Comparison of ENCODE assay signal across 5 cellular contexts in genomic region chr16:5110933-5111332, GRCh38. TPM values are rescaled to one million over a fixed set of nuclear protein-coding genes. Genes with fewer than 3 reads are reported as not detected.
"Had no signal": no experiment of that assay in that cellular context is flagged by ENCODE, and none has a peak within 500 bp of the region (broad histone marks: within the 10 kb centered on the region; RNA-seq: fewer than 3 reads in every experiment).

No MANE protein-coding gene starts in this region.

RNA-seq across cellular contexts. Expression of gene C16orf89, which starts 45.2 kb away (rescaled TPM):
- total RNA-seq: naive thymus-derived CD8-positive, alpha-beta T cell; natural killer cell treated with Interleukin-12 subunit alpha and Interleukin-12 subunit beta and Interleukin-15 and Interleukin-18, amount 100 ng/mL, for 72 hours; neural crest cell; osteocyte; pulmonary artery endothelial cell had no signal
- polyA plus RNA-seq: naive thymus-derived CD8-positive, alpha-beta T cell had no signal
